ENCODE assay signal across 33 cellular contexts in the genomic region with DNA sequence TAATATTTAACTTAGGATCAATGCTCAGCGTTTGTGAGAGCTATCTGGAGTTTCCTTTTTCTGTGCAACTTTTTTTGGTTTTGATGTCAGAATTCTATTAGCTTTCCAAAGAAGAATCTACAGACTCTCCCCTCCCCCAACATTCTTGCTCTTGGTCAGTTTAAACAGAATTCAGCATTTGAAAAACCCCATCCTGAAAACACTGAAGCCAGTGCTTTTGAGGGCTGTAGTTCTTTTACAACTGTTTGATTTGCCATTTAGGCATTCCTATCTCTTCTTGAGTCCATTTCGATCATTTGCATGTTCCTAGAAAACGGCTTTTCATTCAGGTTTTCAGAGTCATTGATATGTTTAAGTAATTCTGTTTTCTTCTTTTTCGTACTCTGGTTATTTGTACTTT. TPM values are rescaled to one million over a fixed set of nuclear protein-coding genes. Genes with fewer than 3 reads are reported as not detected.
"Had no signal": no experiment of that assay in that cellular context is flagged by ENCODE, and none has a peak within 500 bp of the region (broad histone marks: within the 10 kb centered on the region; RNA-seq: fewer than 3 reads in every experiment).

No MANE protein-coding gene starts in this region.

- H3K9me3 Mint-ChIP-seq: activated B cell treated with CpG ODN at 0.5 μM for 24 hours; activated CD8-positive, alpha-beta T cell treated with anti-CD3 and anti-CD28 coated beads for 36 hours; activated T-cell treated with anti-CD3 and anti-CD28 coated beads, Interleukin-2, amount 50 U/mL, for 4 hours; activated T-helper 17 cell treated with anti-CD3 and anti-CD28 coated beads, Interleukin-2, amount 50 U/mL, for 72 hours; naive thymus-derived CD8-positive, alpha-beta T cell had no signal

- H3K27ac Mint-ChIP-seq: activated B cell treated with CpG ODN at 0.5 μM for 24 hours; activated CD8-positive, alpha-beta T cell treated with anti-CD3 and anti-CD28 coated beads for 36 hours; activated T-helper 17 cell treated with anti-CD3 and anti-CD28 coated beads, Interleukin-2, amount 50 U/mL, for 72 hours; naive thymus-derived CD8-positive, alpha-beta T cell; progenitor cell of endocrine pancreas; stimulated activated memory B cell treated with anti-CD40 and anti-IgM and Interleukin-4, amounts not matched to agents 10 μg/mL and 1 μg/mL and 100 μg/mL, for 72 hours; T-helper 17 cell had no signal

- H3K4me1 ChIP-seq: left lung, lower lobe of right lung, stomach, upper lobe of right lung had no signal

- H3K27ac ChIP-seq: brain microvascular endothelial cell, coronary artery, dorsolateral prefrontal cortex, gastrocnemius medialis, left lung, lower lobe of right lung, neutrophil, ovary, stomach, thyroid gland, upper lobe of right lung had no signal

- ATAC-seq: activated CD8-positive, alpha-beta T cell treated with anti-CD3 and anti-CD28 coated beads for 36 hours; activated T-cell treated with anti-CD3 and anti-CD28 coated beads, Interleukin-2, amount 50 U/mL, for 4 hours; activated T-helper 17 cell treated with anti-CD3 and anti-CD28 coated beads, Interleukin-2, amount 50 U/mL, for 72 hours; gastrocnemius medialis; left lung; lower lobe of right lung; naive thymus-derived CD8-positive, alpha-beta T cell; stimulated activated memory B cell treated with anti-CD40 and anti-IgM and Interleukin-4, amounts not matched to agents 10 μg/mL and 1 μg/mL and 100 μg/mL, for 72 hours; T-helper 17 cell; upper lobe of right lung had no signal

- H3K36me3 Mint-ChIP-seq: naive thymus-derived CD8-positive, alpha-beta T cell; stimulated activated memory B cell treated with anti-CD40 and anti-IgM and Interleukin-4, amounts not matched to agents 10 μg/mL and 1 μg/mL and 100 μg/mL, for 72 hours had no signal

- H3K9me3 ChIP-seq: gastrocnemius medialis, lower lobe of right lung, neutrophil, ovary, thyroid gland, upper lobe of right lung had no signal

- H3K4me3 Mint-ChIP-seq: activated B cell treated with CpG ODN at 0.5 μM for 24 hours; activated CD8-positive, alpha-beta T cell treated with anti-CD3 and anti-CD28 coated beads for 36 hours; activated T-cell treated with anti-CD3 and anti-CD28 coated beads, Interleukin-2, amount 50 U/mL, for 4 hours; activated T-helper 17 cell treated with anti-CD3 and anti-CD28 coated beads, Interleukin-2, amount 50 U/mL, for 72 hours; naive thymus-derived CD8-positive, alpha-beta T cell; stimulated activated memory B cell treated with anti-CD40 and anti-IgM and Interleukin-4, amounts not matched to agents 10 μg/mL and 1 μg/mL and 100 μg/mL, for 72 hours; T-helper 17 cell had no signal

- H3K36me3 ChIP-seq: brain microvascular endothelial cell, gastrocnemius medialis, left lung, lower lobe of right lung, neutrophil, ovary, stomach, thyroid gland, upper lobe of right lung had no signal

- DNase-seq: activated B cell treated with CpG ODN at 0.5 μM for 24 hours; activated CD4-positive, alpha-beta T cell treated with anti-CD3 and anti-CD28 coated beads, Interleukin-2, amount 50 U/mL, for 1 hour; activated CD8-positive, alpha-beta T cell treated with anti-CD3 and anti-CD28 coated beads for 36 hours; activated gamma-delta T cell treated with Interleukin-2 at 50 U/mL for 16 hours; activated naive CD4-positive, alpha-beta T cell treated with anti-CD3 and anti-CD28 coated beads, Interleukin-2, amount 50 U/mL, for 16 hours; activated T-cell treated with anti-CD3 and anti-CD28 coated beads, Interleukin-2, amount 50 U/mL, for 4 hours; amniotic stem cell; brain microvascular endothelial cell; dorsolateral prefrontal cortex; effector memory CD4-positive, alpha-beta T cell; erythroblast; gastrocnemius medialis; glutamatergic neuron; kidney glomerular epithelial cell; left lung; lower lobe of right lung; mesenchymal stem cell; naive thymus-derived CD8-positive, alpha-beta T cell; ovary; stimulated activated CD4-positive, alpha-beta T cell treated with anti-CD3 and anti-CD28 coated beads, Interleukin-1b, Interleukin-23, amount 100 ng/mL, for 48 hours; stimulated activated CD4-positive, alpha-beta T cell treated with anti-CD3 and anti-CD28 coated beads, Interleukin-4, amount 100 ng/mL, for 4 hours; stimulated activated CD8-positive, alpha-beta memory T cell treated with anti-CD3 and anti-CD28 coated beads, Interleukin-4, amount 100 ng/mL, for 48 hours; stomach; T-helper 17 cell; T1000; thyroid gland had no signal

- H3K4me3 ChIP-seq: coronary artery, dorsolateral prefrontal cortex, gastrocnemius medialis, left lung, lower lobe of right lung, ovary, smooth muscle cell, stomach, thyroid gland, upper lobe of right lung had no signal

- H3K27me3 ChIP-seq: brain microvascular endothelial cell, gastrocnemius medialis, ovary, thyroid gland, upper lobe of right lung had no signal

- H3K4me1 Mint-ChIP-seq: activated B cell treated with CpG ODN at 0.5 μM for 24 hours; activated T-helper 17 cell treated with anti-CD3 and anti-CD28 coated beads, Interleukin-2, amount 50 U/mL, for 72 hours; stimulated activated memory B cell treated with anti-CD40 and anti-IgM and Interleukin-4, amounts not matched to agents 10 μg/mL and 1 μg/mL and 100 μg/mL, for 72 hours had no signal

RNA-seq across cellular contexts. Expression of a gene that starts 15.7 kb away (rescaled TPM):
- total RNA-seq: activated B cell treated with CpG ODN at 0.5 μM for 24 hours; activated CD8-positive, alpha-beta T cell treated with anti-CD3 and anti-CD28 coated beads for 36 hours; naive thymus-derived CD8-positive, alpha-beta T cell had no signal
